ENCODE assay signal across 18 cellular contexts in genomic region chr12:52534482-52534881, GRCh38. TPM values are rescaled to one million over a fixed set of nuclear protein-coding genes. Genes with fewer than 3 reads are reported as not detected.
DNase-seq lines count a peak whose midpoint lies in the region; ATAC-seq, FAIRE-seq and TF ChIP-seq lines count a peak whose summit lies in the region.
"Had no signal": no experiment of that assay in that cellular context is flagged by ENCODE, and none has a peak within 500 bp of the region (broad histone marks: within the 10 kb centered on the region; RNA-seq: fewer than 3 reads in every experiment).

No MANE protein-coding gene starts in this region.

- FAIRE-seq in K562 (lab: Jason Lieb, UNC), result no peak
- FAIRE-seq: colon, GM12878 had no signal

- no peaks in the 10 kb centered on the region for H3K23me2 ChIP-seq in H9 (ENCODE audit: insufficient read length, low read depth, low read length, poor library complexity, severe bottlenecking)

- ATAC-seq in K562, result peak; percentile 55; the same call in 2 of the 3 replicates
- ATAC-seq in GM19328 (IDR thresholded peaks at IDR 0.05; ENCODE audit: unreplicated experiment), result no peak
- ATAC-seq: GM12878, sciatic nerve had no signal

- H2BK12ac ChIP-seq in H9 (ENCODE audit: insufficient read length, low read depth, low read length), result no peak overlapping the region

- no peak overlapping the region for H2BK5ac ChIP-seq in H9 (ENCODE audit: insufficient read length, low read length)

- peak in 1 of 2 experiments; percentile 28; a peak in 2 of 4 replicates for TF ChIP-seq RAD21 in K562 (CRISPR knock-in tag; conservative IDR thresholded peaks at IDR 0.05 in 1 of 2, IDR thresholded peaks at IDR 0.05 in 1 of 2)

- POLR2A ChIA-PET in K562 (lab: Yijun Ruan, JAX), result interaction anchor here (0.6 kb wide), 1 partner anchor 333 kb away, joined by 3 read pairs; no protein-coding TSS in a partner anchor

- no peak overlapping the region for H2BK120ac ChIP-seq in H9 (ENCODE audit: low read depth, low read length, poor library complexity, severe bottlenecking)

- CTCF ChIA-PET in activated naive CD4-positive, alpha-beta T cell treated with anti-CD3 and anti-CD28 coated beads for 36 hours (lab: Charles Lee), result interaction anchor here (1.2 to 1.7 kb wide), 2 partner anchors 24 to 161 kb away, joined by 3 read pairs; no protein-coding TSS in a partner anchor
- CTCF ChIA-PET in K562 (lab: Yijun Ruan, JAX; ENCODE audit: low intra/inter-chr PET ratio), result interaction anchor here (0.9 kb wide), 1 partner anchor 383 kb away, joined by 5 read pairs; no protein-coding TSS in a partner anchor

- H2BK20ac ChIP-seq in H9 (ENCODE audit: low read depth, low read length, poor library complexity, severe bottlenecking), result no peak overlapping the region

- in situ Hi-C loops in K562 (cut with MboI), result no loop called here

- H3F3A ChIP-seq in neural progenitor cell (ENCODE audit: low read depth), result no peaks in the 10 kb centered on the region

- no peak overlapping the region for H3K4me3 Mint-ChIP-seq in activated naive CD4-positive, alpha-beta T cell treated with anti-CD3 and anti-CD28 coated beads for 36 hours
- H3K4me3 Mint-ChIP-seq in H9, result no peak overlapping the region
- H3K4me3 Mint-ChIP-seq in neural progenitor cell, result no peak overlapping the region

- H3K4ac ChIP-seq in H9 (ENCODE audit: low read depth, low read length), result no peak overlapping the region

- no peaks in the 10 kb centered on the region for H3K27me3 ChIP-seq in H9 (ENCODE audit: insufficient read depth, low read length)
- H3K27me3 ChIP-seq in K562 (ENCODE audit: control insufficient read depth in 2 of 2, insufficient read depth in 2 of 2, low read length in 2 of 2), result peaks cover 7 to 37% of the 10 kb centered on the region in 2 experiments; a peak in 4 of 5 replicates
- no peaks in the 10 kb centered on the region for H3K27me3 ChIP-seq in neural progenitor cell

- H3K36me3 ChIP-seq in K562 (ENCODE audit: control insufficient read depth, insufficient read depth, low read length) (no peaks in the 10 kb centered on the region), neural progenitor cell (no peaks in the 10 kb centered on the region)

- H2BK15ac ChIP-seq in H9 (ENCODE audit: low read depth, low read length), result no peak overlapping the region

- no peak overlapping the region for H3T11ph ChIP-seq in H9 (ENCODE audit: low read length)

- no peak overlapping the region for H2AK5ac ChIP-seq in H9 (ENCODE audit: insufficient read length, low read length)

- H3K9me3 ChIP-seq in H9 (ENCODE audit: control insufficient read depth, low read depth, low read length) (no peaks in the 10 kb centered on the region), K562 (replicated peaks; ENCODE audit: control insufficient read depth, insufficient read depth, low read depth, low read length) (no peaks in the 10 kb centered on the region), neural progenitor cell (ENCODE audit: low read depth) (no peaks in the 10 kb centered on the region)

- intact Hi-C loops in activated naive CD4-positive, alpha-beta T cell treated with anti-CD3 and anti-CD28 coated beads for 36 hours (cut with micrococcal nuclease), result loop anchor here (10.0 kb wide), 1 partner anchor 160 kb away; no protein-coding TSS in a partner anchor
- intact Hi-C loops in K562 (cut with micrococcal nuclease), result no loop called here

- no peak overlapping the region for H3K18ac ChIP-seq in H9 (ENCODE audit: insufficient read length, low read depth, low read length)

- H3K4me2 ChIP-seq in H9 (ENCODE audit: insufficient read depth, insufficient read length, low read length) (no peak overlapping the region), K562 (ENCODE audit: insufficient read depth, low read length) (no peak overlapping the region), neural progenitor cell (no peak overlapping the region)

- H3K79me1 ChIP-seq in H9 (ENCODE audit: insufficient read depth, low read depth, low read length, poor library complexity, severe bottlenecking), result no peaks in the 10 kb centered on the region

- no peaks in the 10 kb centered on the region for H4K20me1 ChIP-seq in H9 (ENCODE audit: control insufficient read depth, insufficient read depth, insufficient read length)
- no peaks in the 10 kb centered on the region; the same call in 1 of the 2 replicates for H4K20me1 ChIP-seq in K562 (replicated peaks; ENCODE audit: control insufficient read depth, insufficient read depth, low read length)
- H4K20me1 ChIP-seq in neural progenitor cell (ENCODE audit: low read depth), result no peaks in the 10 kb centered on the region

- H3K4me1 Mint-ChIP-seq in activated naive CD4-positive, alpha-beta T cell treated with anti-CD3 and anti-CD28 coated beads for 36 hours (ENCODE audit: low read depth), result no peaks in the 10 kb centered on the region
- H3K4me1 Mint-ChIP-seq in H9 (peaks cover 5 to 6% of the 10 kb centered on the region in 2 experiments; a peak in 3 of 4 replicates), neural progenitor cell (peaks cover 9% of the 10 kb centered on the region)

- H3K9me3 Mint-ChIP-seq in activated naive CD4-positive, alpha-beta T cell treated with anti-CD3 and anti-CD28 coated beads for 36 hours, result no peaks in the 10 kb centered on the region
- H3K9me3 Mint-ChIP-seq in H9 (no peaks in the 10 kb centered on the region), neural progenitor cell (no peaks in the 10 kb centered on the region)

- TF ChIP-seq EP300 in K562 (IDR thresholded peaks at IDR 0.05; ENCODE audit: low read length), result no peak

- H3K79me2 ChIP-seq in H9 (ENCODE audit: insufficient read depth, low read length), result no peaks in the 10 kb centered on the region
- H3K79me2 ChIP-seq in K562 (ENCODE audit: control insufficient read depth, insufficient read depth, low read length), result no peaks in the 10 kb centered on the region
- H3K79me2 ChIP-seq in neural progenitor cell (ENCODE audit: low read depth), result no peaks in the 10 kb centered on the region

- H2AFZ ChIP-seq in H9 (ENCODE audit: low read length) (no peak overlapping the region), K562 (ENCODE audit: low read depth, low read length) (no peak overlapping the region), neural progenitor cell (replicated peaks) (no peak overlapping the region)

- no peak overlapping the region for H4K91ac ChIP-seq in H9 (ENCODE audit: insufficient read length, low read depth, low read length)

- H3K14ac ChIP-seq in H9 (ENCODE audit: insufficient read depth, low read length), result no peak overlapping the region

- H3K27ac ChIP-seq in H9 (ENCODE audit: insufficient read length, low read depth, low read length), result no peak overlapping the region
- H3K27ac ChIP-seq in K562 (ENCODE audit: extremely low read depth, low read depth, low read length), result no peak overlapping the region
- H3K27ac ChIP-seq in neural progenitor cell, result no peak overlapping the region

- no peak overlapping the region for H4K8ac ChIP-seq in H9 (replicated peaks; ENCODE audit: insufficient read length, low read depth, low read length)

- H3K9me1 ChIP-seq in K562 (ENCODE audit: control insufficient read depth, insufficient read depth, low read length), result no peaks in the 10 kb centered on the region

- no peak overlapping the region for H3K4me3 ChIP-seq in K562
- no peak overlapping the region for H3K4me3 ChIP-seq in neural progenitor cell
- H3K4me3 ChIP-seq: GM12878 had no signal

- H3K27ac Mint-ChIP-seq in activated naive CD4-positive, alpha-beta T cell treated with anti-CD3 and anti-CD28 coated beads for 36 hours, result no peak overlapping the region
- H3K27ac Mint-ChIP-seq in H9 (peak overlapping the region in 1 of 3 experiments; percentile 59; a peak in 1 of 7 replicates), neural progenitor cell (no peak overlapping the region)

- H3K36me3 Mint-ChIP-seq in activated naive CD4-positive, alpha-beta T cell treated with anti-CD3 and anti-CD28 coated beads for 36 hours (ENCODE audit: low read depth), result no peaks in the 10 kb centered on the region
- no peaks in the 10 kb centered on the region for H3K36me3 Mint-ChIP-seq in H9 (ENCODE audit: insufficient read depth in 1 of 3, low read depth in 3 of 3)
- no peaks in the 10 kb centered on the region for H3K36me3 Mint-ChIP-seq in neural progenitor cell

- no peaks in the 10 kb centered on the region for H3K27me3 Mint-ChIP-seq in activated naive CD4-positive, alpha-beta T cell treated with anti-CD3 and anti-CD28 coated beads for 36 hours (ENCODE audit: low read depth)
- peaks cover 6% of the 10 kb centered on the region for H3K27me3 Mint-ChIP-seq in H9 (ENCODE audit: low read depth)
- peaks cover 9% of the 10 kb centered on the region for H3K27me3 Mint-ChIP-seq in neural progenitor cell (ENCODE audit: insufficient read depth, low read depth)

- H3K56ac ChIP-seq in H9 (ENCODE audit: insufficient read length, low read depth, low read length), result no peak overlapping the region

- no peak overlapping the region for H4K5ac ChIP-seq in H9 (ENCODE audit: insufficient read length, low read depth, low read length)

- no peak overlapping the region for H3K23ac ChIP-seq in H9 (ENCODE audit: insufficient read length, low read depth, low read length)

- WGBS in H9 (ENCODE audit: extremely low coverage, insufficient read length, low lambda C conversion rate), result no CpG with 5 or more reads among the region's 5 CpGs
- 4% methylated on average over 5 of the region's 5 CpGs for WGBS in K562 (ENCODE audit: insufficient coverage, low coverage, missing lambda C conversion rate)

- no peak overlapping the region for H3K9ac ChIP-seq in H9 (ENCODE audit: extremely low read depth, insufficient read length, low read length)
- no peak overlapping the region for H3K9ac ChIP-seq in K562 (ENCODE audit: insufficient read depth in 1 of 2, low read depth in 2 of 2, low read length in 2 of 2)
- H3K9ac ChIP-seq in neural progenitor cell, result no peak overlapping the region

- H3K4me1 ChIP-seq in H9 (ENCODE audit: insufficient read depth, low read length) (no peaks in the 10 kb centered on the region), K562 (replicated peaks in 1 of 2; ENCODE audit: control insufficient read depth in 2 of 2, insufficient read depth in 2 of 2, low read length in 2 of 2) (no peaks in the 10 kb centered on the region), neural progenitor cell (no peaks in the 10 kb centered on the region)

- TF ChIP-seq CTCF in H9 (conservative IDR thresholded peaks at IDR 0.05), result peak; percentile 52
- TF ChIP-seq CTCF in K562 (IDR thresholded peaks at IDR 0.05 in 2 of 3, conservative IDR thresholded peaks at IDR 0.05 in 1 of 3; ENCODE audit: insufficient read depth in 2 of 3, low read depth in 1 of 3, low read length in 3 of 3), result peak; percentile 30 to 42 (median 34); a peak in 1 of 6 replicates
- TF ChIP-seq CTCF in neural progenitor cell (IDR thresholded peaks at IDR 0.05), result peak; percentile 26

- no TSS peak for BruUV-seq in K562 (replicated peaks; lab: Mats Ljungman, UMichigan)

- TF ChIP-seq POLR2A in K562 (conservative IDR thresholded peaks at IDR 0.05), result no peak

- DNase-seq in activated naive CD4-positive, alpha-beta T cell treated with anti-CD3 and anti-CD28 coated beads for 36 hours, result peak; percentile 45
- DNase-seq in activated naive CD4-positive, alpha-beta T cell treated with anti-CD3 and anti-CD28 coated beads, Interleukin-2, amount 50 U/mL, for 16 hours, result no peak
- DNase-seq in H9 (no peak), K562 (ENCODE audit: extremely low read depth in 1 of 4, low spot score in 3 of 4) (peak in 1 of 4 experiments; percentile 21), neural progenitor cell (ENCODE audit: low spot score) (no peak), DMS153 (lab: John Stamatoyannopoulos, UW) (no peak)
- no peak for DNase-seq in activated CD4-positive, alpha-beta T cell treated with anti-CD3 and anti-CD28 coated beads for 4 hours
- DNase-seq: foreskin melanocyte, NCI-H2029, NCI-H82, occipital lobe had no signal

RNA-seq across cellular contexts. Expression of gene KRT5, which starts 14.3 kb away (rescaled TPM):
- total RNA-seq in activated naive CD4-positive, alpha-beta T cell treated with anti-CD3 and anti-CD28 coated beads for 36 hours, result not detected
- total RNA-seq in H9 (2021) (not detected in 2 replicates), K562 (2014; rRNA removed) (not detected in 2 replicates), K562 (2014; rRNA removed; fragmentation: Illumina TruSeq; extraction: Trizol) (not detected in 2 replicates), K562 (2015; rRNA removed; fragmentation: Illumina TruSeq; extraction: Trizol) (not detected in 2 replicates), K562 (2021) (not detected in 2 replicates), neural progenitor cell (ENCODE audit: low replicate concordance) (not detected in 2 replicates)
- not detected in 2 replicates for total RNA-seq in K562 (2011; cell fraction: chromatin; rRNA removed; ENCODE audit: low replicate concordance)
- total RNA-seq in K562 (2011; cell fraction: nucleolus; rRNA removed), result 0.26 TPM in 1 of 2 replicates, not detected in the other
- not detected in 2 replicates for total RNA-seq in K562 (2011; cell fraction: nucleoplasm; rRNA removed)
- polyA plus RNA-seq in K562 (2011; rRNA removed) (0.12 and 0.32 TPM in 2 replicates), K562 (2014; fragmentation: Illumina TruSeq; extraction: Trizol) (not detected in 2 replicates), K562 (2014; fragmentation: Nextera tagmentation; extraction: Ambion mirVana) (not detected), K562 (2014; rRNA removed) (not detected in 2 replicates)
- 0.07 and 0.09 TPM in 2 replicates for polyA plus RNA-seq in K562 (2011; cell fraction: cytosol; rRNA removed)
- not detected in 2 replicates for polyA plus RNA-seq in K562 (2011; cell fraction: nucleus; rRNA removed)
- not detected in 2 replicates for polyA plus RNA-seq in K562 (2012)
- polyA minus RNA-seq in K562 (2011; rRNA and poly(A)+ RNA removed), result 0.30 TPM in 1 of 2 replicates, not detected in the other
- polyA minus RNA-seq in K562 (2011; cell fraction: cytosol; rRNA and poly(A)+ RNA removed), result not detected in 2 replicates
- not detected in 2 replicates for polyA minus RNA-seq in K562 (2011; cell fraction: nucleus; rRNA and poly(A)+ RNA removed)
- total RNA-seq: GM12878; T-helper 1 cell treated with Interleukin-12 subunit alpha and Interleukin-12 subunit beta and Interleukin-4 antibody, amounts not matched to agents 30 ng/mL and 1 ng/mL, for 36 hours had no signal

RNA-seq across cellular contexts. Expression of gene KRT71, which starts 18.5 kb away (rescaled TPM):
- total RNA-seq in activated naive CD4-positive, alpha-beta T cell treated with anti-CD3 and anti-CD28 coated beads for 36 hours, result not detected
- not detected in 2 replicates for total RNA-seq in H9 (2021)
- total RNA-seq in K562 (2011; cell fraction: chromatin; rRNA removed; ENCODE audit: low replicate concordance), result not detected in 2 replicates
- not detected in 2 replicates for total RNA-seq in K562 (2011; cell fraction: nucleolus; rRNA removed)
- total RNA-seq in K562 (2011; cell fraction: nucleoplasm; rRNA removed), result not detected in 2 replicates
- not detected in 2 replicates for total RNA-seq in K562 (2014; rRNA removed)
- total RNA-seq in K562 (2014; rRNA removed; fragmentation: Illumina TruSeq; extraction: Trizol), result not detected in 2 replicates
- total RNA-seq in K562 (2015; rRNA removed; fragmentation: Illumina TruSeq; extraction: Trizol), result not detected in 2 replicates
- total RNA-seq in K562 (2021), result not detected in 2 replicates
- polyA plus RNA-seq in K562 (2011; rRNA removed), result not detected in 2 replicates
- polyA plus RNA-seq in K562 (2011; cell fraction: cytosol; rRNA removed), result not detected in 2 replicates
- polyA plus RNA-seq in K562 (2011; cell fraction: nucleus; rRNA removed), result not detected in 2 replicates
- polyA plus RNA-seq in K562 (2012), result not detected in 2 replicates
- polyA plus RNA-seq in K562 (2014; fragmentation: Illumina TruSeq; extraction: Trizol), result not detected in 2 replicates
- not detected for polyA plus RNA-seq in K562 (2014; fragmentation: Nextera tagmentation; extraction: Ambion mirVana)
- not detected in 2 replicates for polyA plus RNA-seq in K562 (2014; rRNA removed)
- not detected in 2 replicates for polyA minus RNA-seq in K562 (2011; rRNA and poly(A)+ RNA removed)
- not detected in 2 replicates for polyA minus RNA-seq in K562 (2011; cell fraction: cytosol; rRNA and poly(A)+ RNA removed)
- not detected in 2 replicates for polyA minus RNA-seq in K562 (2011; cell fraction: nucleus; rRNA and poly(A)+ RNA removed)
- not detected in 2 replicates for total RNA-seq in neural progenitor cell (ENCODE audit: low replicate concordance)
- total RNA-seq: aorta; GM12878; occipital lobe; sciatic nerve; T-helper 1 cell treated with Interleukin-12 subunit alpha and Interleukin-12 subunit beta and Interleukin-4 antibody, amounts not matched to agents 30 ng/mL and 1 ng/mL, for 36 hours; ureter had no signal
- polyA plus RNA-seq: aorta, GM12878 had no signal

RNA-seq across cellular contexts. Expression of gene KRT74, which starts 39.2 kb away (rescaled TPM):
- not detected for total RNA-seq in activated naive CD4-positive, alpha-beta T cell treated with anti-CD3 and anti-CD28 coated beads for 36 hours
- total RNA-seq in H9 (2021), result not detected in 2 replicates
- total RNA-seq in K562 (2011; cell fraction: chromatin; rRNA removed; ENCODE audit: low replicate concordance), result not detected in 2 replicates
- not detected in 2 replicates for total RNA-seq in K562 (2011; cell fraction: nucleolus; rRNA removed)
- total RNA-seq in K562 (2011; cell fraction: nucleoplasm; rRNA removed), result not detected in 2 replicates
- total RNA-seq in K562 (2014; rRNA removed), result not detected in 2 replicates
- total RNA-seq in K562 (2014; rRNA removed; fragmentation: Illumina TruSeq; extraction: Trizol), result not detected in 2 replicates
- total RNA-seq in K562 (2015; rRNA removed; fragmentation: Illumina TruSeq; extraction: Trizol), result not detected in 2 replicates
- total RNA-seq in K562 (2021), result not detected in 2 replicates
- not detected in 2 replicates for polyA plus RNA-seq in K562 (2011; rRNA removed)
- polyA plus RNA-seq in K562 (2011; cell fraction: cytosol; rRNA removed), result not detected in 2 replicates
- polyA plus RNA-seq in K562 (2011; cell fraction: nucleus; rRNA removed), result not detected in 2 replicates
- polyA plus RNA-seq in K562 (2012), result not detected in 2 replicates
- polyA plus RNA-seq in K562 (2014; fragmentation: Illumina TruSeq; extraction: Trizol), result not detected in 2 replicates
- polyA plus RNA-seq in K562 (2014; fragmentation: Nextera tagmentation; extraction: Ambion mirVana), result not detected
- not detected in 2 replicates for polyA plus RNA-seq in K562 (2014; rRNA removed)
- not detected in 2 replicates for polyA minus RNA-seq in K562 (2011; rRNA and poly(A)+ RNA removed)
- polyA minus RNA-seq in K562 (2011; cell fraction: cytosol; rRNA and poly(A)+ RNA removed), result not detected in 2 replicates
- polyA minus RNA-seq in K562 (2011; cell fraction: nucleus; rRNA and poly(A)+ RNA removed), result not detected in 2 replicates
- not detected in 2 replicates for total RNA-seq in neural progenitor cell (ENCODE audit: low replicate concordance)
- total RNA-seq: aorta; GM12878; occipital lobe; sciatic nerve; T-helper 1 cell treated with Interleukin-12 subunit alpha and Interleukin-12 subunit beta and Interleukin-4 antibody, amounts not matched to agents 30 ng/mL and 1 ng/mL, for 36 hours had no signal
- polyA plus RNA-seq: aorta, GM12878 had no signal

RNA-seq across cellular contexts. Expression of gene KRT6A, which starts 41.4 kb away (rescaled TPM):
- total RNA-seq in activated naive CD4-positive, alpha-beta T cell treated with anti-CD3 and anti-CD28 coated beads for 36 hours, result not detected
- total RNA-seq in H9 (2021), result not detected in 2 replicates
- total RNA-seq in K562 (2011; cell fraction: chromatin; rRNA removed; ENCODE audit: low replicate concordance), result not detected in 2 replicates
- 0.26 TPM in 1 of 2 replicates, not detected in the other for total RNA-seq in K562 (2011; cell fraction: nucleolus; rRNA removed)
- not detected in 2 replicates for total RNA-seq in K562 (2011; cell fraction: nucleoplasm; rRNA removed)
- not detected in 2 replicates for total RNA-seq in K562 (2014; rRNA removed)
- not detected in 2 replicates for total RNA-seq in K562 (2014; rRNA removed; fragmentation: Illumina TruSeq; extraction: Trizol)
- not detected in 2 replicates for total RNA-seq in K562 (2015; rRNA removed; fragmentation: Illumina TruSeq; extraction: Trizol)
- not detected in 2 replicates for total RNA-seq in K562 (2021)
- 0.26 TPM in 1 of 2 replicates, not detected in the other for polyA plus RNA-seq in K562 (2011; rRNA removed)
- polyA plus RNA-seq in K562 (2011; cell fraction: cytosol; rRNA removed), result 0.03 and 0.07 TPM in 2 replicates
- polyA plus RNA-seq in K562 (2011; cell fraction: nucleus; rRNA removed), result not detected in 2 replicates
- polyA plus RNA-seq in K562 (2012), result not detected in 2 replicates
- polyA plus RNA-seq in K562 (2014; fragmentation: Illumina TruSeq; extraction: Trizol), result not detected in 2 replicates
- polyA plus RNA-seq in K562 (2014; fragmentation: Nextera tagmentation; extraction: Ambion mirVana), result not detected
- not detected in 2 replicates for polyA plus RNA-seq in K562 (2014; rRNA removed)
- polyA minus RNA-seq in K562 (2011; rRNA and poly(A)+ RNA removed), result 0.30 TPM in 1 of 2 replicates, not detected in the other
- not detected in 2 replicates for polyA minus RNA-seq in K562 (2011; cell fraction: cytosol; rRNA and poly(A)+ RNA removed)
- polyA minus RNA-seq in K562 (2011; cell fraction: nucleus; rRNA and poly(A)+ RNA removed), result 0.13 TPM in 1 of 2 replicates, not detected in the other
- not detected in 2 replicates for total RNA-seq in neural progenitor cell (ENCODE audit: low replicate concordance)
- total RNA-seq: aorta; GM12878; sciatic nerve; T-helper 1 cell treated with Interleukin-12 subunit alpha and Interleukin-12 subunit beta and Interleukin-4 antibody, amounts not matched to agents 30 ng/mL and 1 ng/mL, for 36 hours had no signal
